In the genomic region with DNA sequence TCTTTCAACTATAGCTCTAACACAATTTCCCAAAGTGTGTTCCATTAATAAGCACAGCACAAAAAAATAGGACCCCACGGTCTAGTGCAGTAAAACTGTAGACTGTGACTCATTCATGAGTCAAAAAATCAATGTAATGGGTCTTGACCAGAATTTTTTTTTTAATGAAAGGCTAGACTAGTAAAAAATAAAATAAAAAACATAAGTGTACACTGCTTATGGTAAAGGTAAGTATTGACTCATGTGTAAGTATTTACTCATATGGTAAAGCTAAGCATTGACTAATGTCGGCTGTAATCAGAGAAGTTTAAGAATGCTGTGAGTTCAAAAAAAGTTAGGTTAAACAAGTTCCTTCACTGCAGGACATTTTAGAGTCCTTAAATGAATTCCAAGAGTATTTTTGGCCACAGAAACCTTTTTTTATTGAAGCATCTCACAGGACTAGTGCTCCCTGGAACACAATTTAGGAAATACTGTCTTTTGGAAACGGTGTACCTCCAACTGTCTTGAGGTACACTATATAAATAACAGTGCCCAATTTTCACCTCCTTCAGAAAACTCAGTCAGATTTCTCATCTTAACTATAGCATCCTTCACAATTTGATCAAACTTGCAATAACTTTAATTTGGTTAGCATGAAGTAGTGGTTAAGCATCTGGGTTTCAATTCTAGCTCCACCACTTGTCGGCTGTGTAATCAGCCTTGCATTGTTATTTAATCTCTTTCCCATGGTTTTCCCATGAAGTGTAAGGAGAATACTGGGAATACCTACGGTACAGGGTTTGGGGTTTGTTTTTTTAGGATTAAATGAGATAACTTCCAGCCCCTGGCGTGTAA, we compare ENCODE assay signal across 10 cellular contexts. TPM values are rescaled to one million over a fixed set of nuclear protein-coding genes. Genes with fewer than 3 reads are reported as not detected.
DNase-seq lines count a peak whose midpoint lies in the region; ATAC-seq, FAIRE-seq and TF ChIP-seq lines count a peak whose summit lies in the region.
"Had no signal": no experiment of that assay in that cellular context is flagged by ENCODE, and none has a peak within 500 bp of the region (broad histone marks: within the 10 kb centered on the region; RNA-seq: fewer than 3 reads in every experiment).

No MANE protein-coding gene starts in this region.

- H4K20me1 ChIP-seq in DND-41 (ENCODE audit: insufficient read depth, low read length) (no peaks in the 10 kb centered on the region), HepG2 (ENCODE audit: insufficient read depth, low read length) (no peaks in the 10 kb centered on the region)

- H3K4me1 ChIP-seq in DND-41 (ENCODE audit: insufficient read depth, low read length), result peaks cover 10% of the 10 kb centered on the region
- no peaks in the 10 kb centered on the region for H3K4me1 ChIP-seq in HepG2 (ENCODE audit: insufficient read depth, low read length)

- H2AFZ ChIP-seq in DND-41 (ENCODE audit: low read depth, low read length), result no peak overlapping the region; the same call in 1 of the 2 replicates
- no peak overlapping the region for H2AFZ ChIP-seq in HepG2 (ENCODE audit: low read length)

- BruUV-seq in HepG2 (replicated peaks; lab: Mats Ljungman, UMichigan), result no TSS peak

- ATAC-seq in DND-41 (ENCODE audit: insufficient read depth, low read depth), result peak; percentile 32; the same call in 1 of the 3 replicates
- peak; percentile 10 for ATAC-seq in HG02588 (IDR thresholded peaks at IDR 0.05; ENCODE audit: unreplicated experiment)
- ATAC-seq in HepG2, result peak; percentile 35; the same call in 2 of the 3 replicates
- ATAC-seq in GM19395 (IDR thresholded peaks at IDR 0.05; ENCODE audit: unreplicated experiment), result no peak

- TF ChIP-seq CTCF in DND-41 (IDR thresholded peaks at IDR 0.05; ENCODE audit: borderline replicate concordance, extremely low read depth, low read length, poor library complexity, severe bottlenecking) (no peak), HepG2 (CRISPR knock-in tag; IDR thresholded peaks at IDR 0.05) (no peak)

- H3K4me2 ChIP-seq in DND-41 (ENCODE audit: insufficient read depth, low read length), result peak overlapping the region; percentile 44
- peak overlapping the region; percentile 56; the same call in 1 of the 2 replicates for H3K4me2 ChIP-seq in HepG2 (ENCODE audit: low read depth, low read length)

- H3K9me3 ChIP-seq in DND-41 (ENCODE audit: insufficient read depth, low read length, severe bottlenecking) (no peaks in the 10 kb centered on the region), HepG2 (ENCODE audit: low read length) (no peaks in the 10 kb centered on the region)
- H3K9me3 ChIP-seq: heart left ventricle had no signal

- TF ChIP-seq EP300 in HepG2 (IDR thresholded peaks at IDR 0.05; ENCODE audit: low read depth in 2 of 2, low read length in 2 of 2), result no peak
- no peak for TF ChIP-seq EP300 in HepG2 (CRISPR knock-in tag; IDR thresholded peaks at IDR 0.05; ENCODE audit: borderline replicate concordance)

- TF ChIP-seq POLR2A in HepG2 (IDR thresholded peaks at IDR 0.05; ENCODE audit: insufficient read depth in 1 of 2, low read depth in 2 of 2, low read length in 2 of 2), result no peak

- H3K9ac ChIP-seq in DND-41 (ENCODE audit: low read depth, low read length) (no peak overlapping the region), HepG2 (ENCODE audit: insufficient read depth, low read depth, low read length) (no peak overlapping the region)

- intact Hi-C loops in HepG2 (cut with micrococcal nuclease; ENCODE audit: unreplicated experiment), result loop anchor here (2.0 to 5.0 kb wide), 3 partner anchors 344 to 470 kb away; no protein-coding TSS in a partner anchor

- no peak for TF ChIP-seq RAD21 in HepG2 (CRISPR knock-in tag; IDR thresholded peaks at IDR 0.05)

- CTCF ChIA-PET in HepG2 (lab: Yijun Ruan, JAX; ENCODE audit: low intra/inter-chr PET ratio, low total read pairs), result interaction anchor here (1.0 to 1.7 kb wide), 4 partner anchors 43 to 468 kb away, joined by 3 to 7 read pairs (median 4); no protein-coding TSS in a partner anchor

- no peak for FAIRE-seq in HepG2 (lab: Jason Lieb, UNC)

- H3K4me3 ChIP-seq in DND-41 (ENCODE audit: low read depth in 1 of 2, low read length in 2 of 2), result no peak overlapping the region
- no peak overlapping the region for H3K4me3 ChIP-seq in HepG2 (replicated peaks in 1 of 3; ENCODE audit: insufficient read depth in 1 of 3, low read depth in 2 of 3, low read length in 3 of 3)

- H3K27me3 ChIP-seq in DND-41 (ENCODE audit: insufficient read depth, low read length, poor library complexity), result no peaks in the 10 kb centered on the region
- H3K27me3 ChIP-seq in HepG2 (ENCODE audit: control insufficient read depth in 1 of 2, insufficient read depth in 2 of 2, low read length in 2 of 2), result peaks cover 0 to 5% of the 10 kb centered on the region in 2 experiments; a peak in 2 of 5 replicates

- POLR2A ChIA-PET in HepG2 (lab: Yijun Ruan, JAX), result no interaction called here

- H3K36me3 ChIP-seq in DND-41 (ENCODE audit: insufficient read depth, low read length), result no peaks in the 10 kb centered on the region
- no peaks in the 10 kb centered on the region for H3K36me3 ChIP-seq in HepG2 (replicated peaks in 1 of 2; ENCODE audit: control insufficient read depth in 1 of 2, insufficient read depth in 2 of 2, low read length in 2 of 2)
- H3K36me3 ChIP-seq: heart left ventricle had no signal

- H3K27ac ChIP-seq in DND-41 (ENCODE audit: low read length) (no peak overlapping the region), HepG2 (ENCODE audit: extremely low read length, insufficient read depth, low read length) (no peak overlapping the region)
- H3K27ac ChIP-seq: heart left ventricle had no signal

- WGBS in HepG2 (ENCODE audit: low lambda C conversion rate), result 6% methylated on average over 6 of the region's 6 CpGs

- DNase-seq in DND-41 (no peak), RKO (ENCODE audit: low spot score) (peak; percentile 9), HepG2 (ENCODE audit: low spot score) (no peak), DMS153 (lab: John Stamatoyannopoulos, UW) (no peak), activated gamma-delta T cell treated with Interleukin-2 at 50 U/mL for 16 hours (no peak), NCI-H2171 treated with DMSO at 0.1 percent for 48 hours (lab: John Stamatoyannopoulos, UW) (no peak)

- in situ Hi-C loops in HepG2 (cut with HindIII; ENCODE audit: extremely low pct_ligation_motif_present, low pct_unique_long_range_greater_than_20kb), result loop anchor here (5.0 kb wide), 1 partner anchor 80 kb away; no protein-coding TSS in a partner anchor

- H3K79me2 ChIP-seq in DND-41 (ENCODE audit: insufficient read depth, low read length) (no peaks in the 10 kb centered on the region), HepG2 (ENCODE audit: insufficient read depth, low read length) (no peaks in the 10 kb centered on the region)

TF ChIP-seq in HepG2, 621 proteins besides CTCF, POLR2A, EP300 and RAD21 (continues in another document):
- TF ChIP-seq TGIF2 (CRISPR knock-in tag; IDR thresholded peaks at IDR 0.05) (no peak), ZBTB21 (CRISPR knock-in tag; IDR thresholded peaks at IDR 0.05) (no peak)

RNA-seq across cellular contexts. Expression of gene CCDC73, which starts 2.1 kb away (rescaled TPM):
- 0.08 and 0.11 TPM in 2 replicates for total RNA-seq in HepG2 (2016; rRNA removed; fragmentation: Illumina TruSeq; extraction: Trizol)
- not detected in 2 replicates for total RNA-seq in HepG2 (2016; cell fraction: cytosol; rRNA removed; fragmentation: Illumina TruSeq; extraction: Trizol; ENCODE audit: low read depth)
- 0.06 and 0.21 TPM in 2 replicates for total RNA-seq in HepG2 (2016; cell fraction: insoluble cytoplasmic fraction; rRNA removed; fragmentation: Illumina TruSeq; extraction: Trizol)
- 0.22 TPM in 1 of 2 replicates, not detected in the other for total RNA-seq in HepG2 (2016; cell fraction: membrane; rRNA removed; fragmentation: Illumina TruSeq; extraction: Trizol)
- total RNA-seq in HepG2 (2016; cell fraction: nucleus; rRNA removed; fragmentation: Illumina TruSeq; extraction: Trizol), result 0.31 and 0.60 TPM in 2 replicates
- polyA plus RNA-seq in HepG2 (2011; rRNA removed), result 0.01 TPM in 2 replicates
- polyA plus RNA-seq in HepG2 (2011; cell fraction: cytosol; rRNA removed), result 0.03 TPM in 1 of 2 replicates, not detected in the other
- 0.03 TPM in 1 of 2 replicates, not detected in the other for polyA plus RNA-seq in HepG2 (2011; cell fraction: nucleus; rRNA removed)
- 0.09 and 0.17 TPM in 2 replicates for polyA plus RNA-seq in HepG2 (2012)
- not detected in 2 replicates for polyA plus RNA-seq in HepG2 (2016; cell fraction: cytosol; fragmentation: Illumina TruSeq; extraction: Trizol; ENCODE audit: low read depth)
- 0.08 TPM in 1 of 2 replicates, not detected in the other for polyA plus RNA-seq in HepG2 (2016; cell fraction: insoluble cytoplasmic fraction; fragmentation: Illumina TruSeq; extraction: Trizol; ENCODE audit: low read depth)
- polyA plus RNA-seq in HepG2 (2016; cell fraction: membrane; fragmentation: Illumina TruSeq; extraction: Trizol; ENCODE audit: low read depth), result not detected in 2 replicates
- 0.15 and 0.20 TPM in 2 replicates for polyA plus RNA-seq in HepG2 (2016; cell fraction: nucleus; fragmentation: Illumina TruSeq; extraction: Trizol; ENCODE audit: insufficient read depth, low read depth)
- 0.07 TPM in 1 of 2 replicates, not detected in the other for polyA minus RNA-seq in HepG2 (2011; rRNA and poly(A)+ RNA removed; ENCODE audit: low replicate concordance)
- not detected in 2 replicates for polyA minus RNA-seq in HepG2 (2011; cell fraction: cytosol; rRNA and poly(A)+ RNA removed)
- 0.25 and 0.26 TPM in 2 replicates for polyA minus RNA-seq in HepG2 (2011; cell fraction: nucleus; rRNA and poly(A)+ RNA removed)
- total RNA-seq: heart left ventricle had no signal
- polyA plus RNA-seq: IgD-negative memory B cell had no signal

RNA-seq across cellular contexts. Expression of gene PRRG4, which starts 37.4 kb away (rescaled TPM):
- 0.86 and 0.95 TPM in 2 replicates for total RNA-seq in HepG2 (2016; rRNA removed; fragmentation: Illumina TruSeq; extraction: Trizol)
- total RNA-seq in HepG2 (2016; cell fraction: cytosol; rRNA removed; fragmentation: Illumina TruSeq; extraction: Trizol; ENCODE audit: low read depth), result 0.10 and 0.18 TPM in 2 replicates
- 0.84 and 0.86 TPM in 2 replicates for total RNA-seq in HepG2 (2016; cell fraction: insoluble cytoplasmic fraction; rRNA removed; fragmentation: Illumina TruSeq; extraction: Trizol)
- 0.76 and 0.87 TPM in 2 replicates for total RNA-seq in HepG2 (2016; cell fraction: membrane; rRNA removed; fragmentation: Illumina TruSeq; extraction: Trizol)
- 0.69 and 0.75 TPM in 2 replicates for total RNA-seq in HepG2 (2016; cell fraction: nucleus; rRNA removed; fragmentation: Illumina TruSeq; extraction: Trizol)
- 0.24 and 0.25 TPM in 2 replicates for polyA plus RNA-seq in HepG2 (2011; rRNA removed)
- 0.08 and 0.27 TPM in 2 replicates for polyA plus RNA-seq in HepG2 (2011; cell fraction: cytosol; rRNA removed)
- 0.09 TPM in 1 of 2 replicates, not detected in the other for polyA plus RNA-seq in HepG2 (2011; cell fraction: nucleus; rRNA removed)
- polyA plus RNA-seq in HepG2 (2012), result 0.13 and 0.53 TPM in 2 replicates
- 0.10 and 0.15 TPM in 2 replicates for polyA plus RNA-seq in HepG2 (2016; cell fraction: cytosol; fragmentation: Illumina TruSeq; extraction: Trizol; ENCODE audit: low read depth)
- polyA plus RNA-seq in HepG2 (2016; cell fraction: insoluble cytoplasmic fraction; fragmentation: Illumina TruSeq; extraction: Trizol; ENCODE audit: low read depth), result 1.2 TPM in 2 replicates
- 0.58 and 0.64 TPM in 2 replicates for polyA plus RNA-seq in HepG2 (2016; cell fraction: membrane; fragmentation: Illumina TruSeq; extraction: Trizol; ENCODE audit: low read depth)
- polyA plus RNA-seq in HepG2 (2016; cell fraction: nucleus; fragmentation: Illumina TruSeq; extraction: Trizol; ENCODE audit: insufficient read depth, low read depth), result 1.1 TPM in 2 replicates
- 0.14 and 9.8 TPM in 2 replicates for polyA minus RNA-seq in HepG2 (2011; rRNA and poly(A)+ RNA removed; ENCODE audit: low replicate concordance)
- polyA minus RNA-seq in HepG2 (2011; cell fraction: cytosol; rRNA and poly(A)+ RNA removed), result 0.18 and 0.40 TPM in 2 replicates
- polyA minus RNA-seq in HepG2 (2011; cell fraction: nucleus; rRNA and poly(A)+ RNA removed), result 0.26 and 0.37 TPM in 2 replicates
- polyA plus RNA-seq: IgD-negative memory B cell had no signal
